Comparison of ENCODE assay signal across 25 cellular contexts in genomic region chr18:34873966-34874365, GRCh38.
"Had no signal": no experiment of that assay in that cellular context is flagged by ENCODE, and none has a peak within 500 bp of the region (broad histone marks: within the 10 kb centered on the region; RNA-seq: fewer than 3 reads in every experiment).

No MANE protein-coding gene starts in this region.

- H3K9me3 ChIP-seq: left ventricle myocardium inferior, mucosa of descending colon, pancreas, prostate gland, sigmoid colon, stomach, testis, thyroid gland, transverse colon, upper lobe of right lung had no signal

- ATAC-seq: mucosa of descending colon; naive thymus-derived CD4-positive, alpha-beta T cell; natural killer cell treated with Interleukin-12 subunit alpha and Interleukin-12 subunit beta and Interleukin-15 and Interleukin-18, amount 100 ng/mL, for 72 hours; pancreas; right cardiac atrium; stimulated activated naive CD8-positive, alpha-beta T cell treated with anti-CD3 and anti-CD28 coated beads, Interleukin-15, Interleukin-2, amounts not matched to agents 100 U/mL and 50 U/mL, for 24 hours; upper lobe of right lung had no signal

- H3K27ac ChIP-seq: left ventricle myocardium inferior, pancreas, prostate gland, sigmoid colon, stomach, testis, thyroid gland, transverse colon, upper lobe of right lung had no signal

- H3K27me3 ChIP-seq: pancreas, sigmoid colon, stomach, testis, thyroid gland, transverse colon, upper lobe of right lung had no signal

- H3K36me3 ChIP-seq: prostate gland, stomach, thyroid gland, transverse colon had no signal

- DNase-seq: hippocampal formation; islet precursor cell; left ventricle myocardium inferior; mesendoderm; mucosa of descending colon; naive thymus-derived CD4-positive, alpha-beta T cell; pancreas; posterior cingulate gyrus; retina; right cardiac atrium; sigmoid colon; stimulated activated CD4-positive, alpha-beta T cell treated with anti-CD3 and anti-CD28 coated beads, Interleukin-12 subunit alpha, Interleukin-12 subunit beta, amount 100 ng/mL, for 4 hours; stimulated activated CD4-positive, alpha-beta T cell treated with anti-CD3 and anti-CD28 coated beads, Interleukin-15, amount 100 ng/mL, for 24 hours; stimulated activated CD4-positive, alpha-beta T cell treated with anti-CD3 and anti-CD28 coated beads, Interleukin-2, amount 100 ng/mL, for 24 hours; stimulated activated CD4-positive, alpha-beta T cell treated with anti-CD3 and anti-CD28 coated beads, Interleukin-4, amount 100 ng/mL, for 1 hour; stimulated activated naive B cell treated with anti-CD40 and anti-IgM and Interleukin-4, amounts not matched to agents 10 μg/mL and 1 μg/mL and 100 μg/mL, for 72 hours; stimulated activated naive CD8-positive, alpha-beta T cell treated with anti-CD3 and anti-CD28 coated beads, Interleukin-15, Interleukin-2, amounts not matched to agents 100 U/mL and 50 U/mL, for 24 hours; stomach; testis; thyroid gland; transverse colon; upper lobe of right lung had no signal

- H3K4me1 ChIP-seq: left ventricle myocardium inferior, pancreas, prostate gland, sigmoid colon, stomach, testis, transverse colon, upper lobe of right lung had no signal

- H3K4me3 ChIP-seq: left ventricle myocardium inferior, lung, mucosa of descending colon, pancreas, prostate gland, sigmoid colon, stomach, testis, thyroid gland, transverse colon, upper lobe of right lung had no signal
